ENCODE assay signal across 25 cellular contexts in the genomic region with DNA sequence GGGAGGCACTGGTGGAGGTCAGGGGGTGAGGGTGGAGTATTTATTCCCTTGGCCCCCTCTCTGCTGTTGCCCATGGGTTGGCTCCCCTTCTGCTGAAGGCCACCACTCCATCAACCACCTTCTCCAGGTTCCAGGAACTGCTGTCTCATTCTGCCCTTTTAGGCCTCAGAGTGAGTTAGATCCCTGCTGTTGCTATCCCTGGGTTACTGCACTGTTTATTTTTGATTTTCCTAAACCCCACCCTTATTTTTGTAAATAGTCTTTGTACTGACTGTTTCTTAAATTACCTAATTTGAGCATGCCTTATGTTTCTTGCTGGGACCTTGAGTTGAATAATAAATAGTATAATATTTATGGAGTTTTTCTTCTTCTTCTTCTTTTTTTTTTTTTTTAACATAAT.
A peak's percentile ranks its signal among the peaks of the same experiment; 100 is the strongest.
DNase-seq lines count a peak whose midpoint lies in the region; ATAC-seq, FAIRE-seq and TF ChIP-seq lines count a peak whose summit lies in the region.
"Had no signal": no experiment of that assay in that cellular context is flagged by ENCODE, and none has a peak within 500 bp of the region (broad histone marks: within the 10 kb centered on the region; RNA-seq: fewer than 3 reads in every experiment).

No MANE protein-coding gene starts in this region.

- H4K20me1 ChIP-seq in PC-3 (ENCODE audit: low read length): no peaks in the 10 kb centered on the region

- H3K4me2 ChIP-seq in PC-3 (ENCODE audit: low read length) (peak overlapping the region; percentile 31), trophoblast cell (ENCODE audit: low read length) (no peak overlapping the region)

- peak overlapping the region; percentile 79 for H3K18ac ChIP-seq in trophoblast cell (ENCODE audit: low read length)

- intact Hi-C loops in PC-3 (cut with micrococcal nuclease): loop anchor here (1.0 kb wide), 1 partner anchor 20 kb away; no protein-coding TSS in a partner anchor

- POLR2A ChIA-PET in PC-3 (lab: Charles Lee; ENCODE audit: unreplicated experiment): no interaction called here

- H3K23ac ChIP-seq in trophoblast cell (ENCODE audit: low read length): no peak overlapping the region

- no peaks in the 10 kb centered on the region for H3K9me2 ChIP-seq in PC-3 (replicated peaks; ENCODE audit: low read length)

- H3K14ac ChIP-seq in trophoblast cell (ENCODE audit: low read length): peak overlapping the region; percentile 87

- CTCF ChIA-PET in PC-3 (lab: Charles Lee): no interaction called here

- FAIRE-seq in endometrium (lab: Jason Lieb, UNC): peak; percentile 61
- FAIRE-seq: GM12878 had no signal

- H3K9me3 ChIP-seq in PC-3 (ENCODE audit: low read length): no peaks in the 10 kb centered on the region
- H3K9me3 ChIP-seq in trophoblast cell (ENCODE audit: insufficient read depth, low read depth, low read length): no peaks in the 10 kb centered on the region
- H3K9me3 ChIP-seq: spleen, upper lobe of left lung had no signal

- peak overlapping the region; percentile 98 for H2BK120ac ChIP-seq in trophoblast cell (ENCODE audit: insufficient read depth, low read length, poor library complexity)

- DNase-seq in T-helper 1 cell: no peak
- DNase-seq in PC-3: peak; percentile 21
- no peak for DNase-seq in trophoblast cell
- DNase-seq in T-helper 9 cell: no peak
- DNase-seq in GDM1 (lab: John Stamatoyannopoulos, UW): no peak
- DNase-seq: activated CD4-positive, alpha-beta memory T cell treated with anti-CD3 and anti-CD28 coated beads, Interleukin-2, amount 10 ng/mL, durations not matched to agents 7 days and 5 days; activated naive CD4-positive, alpha-beta T cell treated with Interleukin-2 at 50 U/mL for 16 hours; caudate nucleus; CD8-positive, alpha-beta memory T cell; dorsolateral prefrontal cortex; NCI-H1417 treated with DMSO at 0.1 percent for 48 hours; NCI-H510A treated with DMSO at 0.1 percent for 48 hours; nucleus accumbens; spleen; stimulated activated CD4-positive, alpha-beta T cell treated with anti-CD3 and anti-CD28 coated beads, Interleukin-4, amount 100 ng/mL, for 24 hours; upper lobe of left lung had no signal

- peak overlapping the region; percentile 96 for H2BK12ac ChIP-seq in trophoblast cell (ENCODE audit: low read length)

- H3K9me3 Mint-ChIP-seq in T-helper 1 cell treated with Interleukin-12 subunit alpha and Interleukin-12 subunit beta and Interleukin-4 antibody, amounts not matched to agents 30 μg/mL and 1 μg/mL, for 36 hours: no peaks in the 10 kb centered on the region
- H3K9me3 Mint-ChIP-seq: activated CD4-positive, alpha-beta memory T cell treated with anti-CD3 and anti-CD28 coated beads, Interleukin-2, amount 10 ng/mL, durations not matched to agents 7 days and 5 days; CD8-positive, alpha-beta memory T cell had no signal

- H3K27ac ChIP-seq in PC-3 (ENCODE audit: low read length) (peak overlapping the region; percentile 78), trophoblast cell (ENCODE audit: low read depth, low read length) (no peak overlapping the region)
- H3K27ac ChIP-seq: 22Rv1, HL-60, RWPE1, spleen had no signal

- H4K12ac ChIP-seq in trophoblast cell (ENCODE audit: low read depth, low read length): peak overlapping the region; percentile 26

- H3K4ac ChIP-seq in trophoblast cell (ENCODE audit: low read depth, low read length): peak overlapping the region; percentile 73

- H3K36me3 ChIP-seq in PC-3 (ENCODE audit: low read depth, low read length) (no peaks in the 10 kb centered on the region), trophoblast cell (ENCODE audit: control insufficient read depth in 1 of 2, insufficient read depth in 2 of 2, low read length in 2 of 2) (peaks cover 0 to 2% of the 10 kb centered on the region in 2 experiments)

- BruUV-seq in PC-3 (replicated peaks; lab: Mats Ljungman, UMichigan): no TSS peak

- no peak overlapping the region for H2AFZ ChIP-seq in PC-3 (ENCODE audit: low read length)
- H2AFZ ChIP-seq in trophoblast cell (ENCODE audit: insufficient read depth, low read length, poor library complexity): peak overlapping the region; percentile 45

- no peaks in the 10 kb centered on the region for H3K79me2 ChIP-seq in PC-3 (ENCODE audit: low read length)
- no peaks in the 10 kb centered on the region for H3K79me2 ChIP-seq in trophoblast cell (ENCODE audit: control insufficient read depth, insufficient read depth, low read length, poor library complexity)

- no peaks in the 10 kb centered on the region for H3K27me3 Mint-ChIP-seq in T-helper 1 cell treated with Interleukin-12 subunit alpha and Interleukin-12 subunit beta and Interleukin-4 antibody, amounts not matched to agents 30 μg/mL and 1 μg/mL, for 36 hours (ENCODE audit: low read depth)
- H3K27me3 Mint-ChIP-seq: activated CD4-positive, alpha-beta memory T cell treated with anti-CD3 and anti-CD28 coated beads, Interleukin-2, amount 10 ng/mL, durations not matched to agents 7 days and 5 days; CD8-positive, alpha-beta memory T cell had no signal

- no peaks in the 10 kb centered on the region for H3F3A ChIP-seq in PC-3 (ENCODE audit: low read length, unreplicated experiment)

- no peak for TF ChIP-seq CTCF in PC-3 (conservative IDR thresholded peaks at IDR 0.05; ENCODE audit: low read depth, low read length)

- peak overlapping the region; percentile 89 for H4K91ac ChIP-seq in trophoblast cell (ENCODE audit: low read depth, low read length)

- H3K27me3 ChIP-seq in PC-3 (ENCODE audit: low read length): no peaks in the 10 kb centered on the region
- no peaks in the 10 kb centered on the region for H3K27me3 ChIP-seq in trophoblast cell (ENCODE audit: insufficient read depth, low read length)
- H3K27me3 ChIP-seq: dorsolateral prefrontal cortex, spleen, upper lobe of left lung had no signal

- H2BK5ac ChIP-seq in trophoblast cell (ENCODE audit: low read depth, low read length, poor library complexity): peak overlapping the region; percentile 89

- H3K4me3 ChIP-seq in PC-3 (ENCODE audit: low read length) (no peak overlapping the region), trophoblast cell (ENCODE audit: low read depth, low read length) (no peak overlapping the region)
- H3K4me3 ChIP-seq: dorsolateral prefrontal cortex, GM12878, lung, spleen, upper lobe of left lung had no signal

- ATAC-seq in PC-3 (no peak), GM18909 (IDR thresholded peaks at IDR 0.05; ENCODE audit: poor library complexity, unreplicated experiment) (no peak)
- ATAC-seq: activated CD4-positive, CD25-positive, alpha-beta regulatory T cell treated with anti-CD3 and anti-CD28 coated beads, Interleukin-2, amount 50 U/mL, for 24 hours; GM12878 had no signal

- H3K4me3 Mint-ChIP-seq in T-helper 1 cell treated with Interleukin-12 subunit alpha and Interleukin-12 subunit beta and Interleukin-4 antibody, amounts not matched to agents 30 μg/mL and 1 μg/mL, for 36 hours: no peak overlapping the region
- H3K4me3 Mint-ChIP-seq: activated CD4-positive, alpha-beta memory T cell treated with anti-CD3 and anti-CD28 coated beads, Interleukin-2, amount 10 ng/mL, durations not matched to agents 7 days and 5 days; CD8-positive, alpha-beta memory T cell had no signal

- H3K79me1 ChIP-seq in trophoblast cell (ENCODE audit: low read length): peaks cover 11% of the 10 kb centered on the region

- peak overlapping the region; percentile 86 for H4K8ac ChIP-seq in trophoblast cell (ENCODE audit: low read depth, low read length)

- H3K4me1 ChIP-seq in PC-3 (ENCODE audit: insufficient read depth, low read length): peaks cover 37% of the 10 kb centered on the region
- H3K4me1 ChIP-seq in trophoblast cell (ENCODE audit: control insufficient read depth in 1 of 2, insufficient read depth in 2 of 2, low read length in 2 of 2): peaks cover 2 to 5% of the 10 kb centered on the region in 2 experiments
- H3K4me1 ChIP-seq: spleen had no signal

- H2AK5ac ChIP-seq in trophoblast cell (ENCODE audit: low read length): peak overlapping the region; percentile 90

- H3K9ac ChIP-seq in PC-3 (ENCODE audit: low read length) (peak overlapping the region; percentile 37; the same call in 1 of the 2 replicates), trophoblast cell (ENCODE audit: low read length) (no peak overlapping the region)

- peaks cover 11% of the 10 kb centered on the region for H3K36me3 Mint-ChIP-seq in T-helper 1 cell treated with Interleukin-12 subunit alpha and Interleukin-12 subunit beta and Interleukin-4 antibody, amounts not matched to agents 30 μg/mL and 1 μg/mL, for 36 hours (ENCODE audit: low read depth)

- H3K27ac Mint-ChIP-seq in T-helper 1 cell treated with Interleukin-12 subunit alpha and Interleukin-12 subunit beta and Interleukin-4 antibody, amounts not matched to agents 30 μg/mL and 1 μg/mL, for 36 hours: peak overlapping the region; percentile 50
- H3K27ac Mint-ChIP-seq: activated CD4-positive, alpha-beta memory T cell treated with anti-CD3 and anti-CD28 coated beads, Interleukin-2, amount 10 ng/mL, durations not matched to agents 7 days and 5 days had no signal

- H3K4me1 Mint-ChIP-seq in T-helper 1 cell treated with Interleukin-12 subunit alpha and Interleukin-12 subunit beta and Interleukin-4 antibody, amounts not matched to agents 30 μg/mL and 1 μg/mL, for 36 hours (ENCODE audit: low read depth): peaks cover 6% of the 10 kb centered on the region
- H3K4me1 Mint-ChIP-seq: CD8-positive, alpha-beta memory T cell had no signal
